Comparison of ENCODE assay signal across 1 cellular context in the genomic region with DNA sequence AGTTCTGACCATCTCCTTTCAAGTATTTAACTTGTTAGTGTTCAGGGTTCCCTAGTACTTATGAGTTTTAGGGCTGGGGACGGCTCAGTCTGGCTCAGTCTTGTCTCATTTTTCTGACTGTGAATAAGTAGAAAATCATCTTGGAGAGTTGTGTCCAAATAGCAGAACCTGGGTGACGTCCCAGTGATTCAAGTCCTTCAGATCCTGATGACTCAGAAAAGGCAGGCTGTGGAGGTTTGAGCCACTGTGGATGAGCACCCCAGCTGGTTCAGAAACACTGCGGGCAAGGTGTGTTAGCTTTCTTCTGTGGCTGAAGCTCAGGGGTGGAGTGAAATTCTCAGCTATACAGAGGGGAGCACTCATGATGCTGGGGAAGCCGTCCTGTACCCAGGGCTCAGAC.
TF ChIP-seq lines count a peak whose summit lies in the region.

No MANE protein-coding gene starts in this region.

TF ChIP-seq in SK-N-SH treated with all-trans-retinoic acid at 6 μM for 48 hours, 23 proteins besides CTCF, POLR2A, EP300 and RAD21 (continued from another document):
- TF ChIP-seq CSDC2 (CRISPR knock-in tag; IDR thresholded peaks at IDR 0.05) (no peak), TOX (CRISPR knock-in tag; IDR thresholded peaks at IDR 0.05; ENCODE audit: borderline replicate concordance) (no peak), ZNF8 (CRISPR knock-in tag; IDR thresholded peaks at IDR 0.05) (no peak), ZC3H10 (CRISPR knock-in tag; IDR thresholded peaks at IDR 0.05) (no peak), ZFP3 (CRISPR knock-in tag; IDR thresholded peaks at IDR 0.05) (no peak), ISL1 (CRISPR knock-in tag; IDR thresholded peaks at IDR 0.05) (no peak), ZFP30 (CRISPR knock-in tag; IDR thresholded peaks at IDR 0.05) (no peak), ARNTL (CRISPR knock-in tag; IDR thresholded peaks at IDR 0.05; ENCODE audit: borderline replicate concordance, low read depth) (no peak)
- TF ChIP-seq, protein P1, sequence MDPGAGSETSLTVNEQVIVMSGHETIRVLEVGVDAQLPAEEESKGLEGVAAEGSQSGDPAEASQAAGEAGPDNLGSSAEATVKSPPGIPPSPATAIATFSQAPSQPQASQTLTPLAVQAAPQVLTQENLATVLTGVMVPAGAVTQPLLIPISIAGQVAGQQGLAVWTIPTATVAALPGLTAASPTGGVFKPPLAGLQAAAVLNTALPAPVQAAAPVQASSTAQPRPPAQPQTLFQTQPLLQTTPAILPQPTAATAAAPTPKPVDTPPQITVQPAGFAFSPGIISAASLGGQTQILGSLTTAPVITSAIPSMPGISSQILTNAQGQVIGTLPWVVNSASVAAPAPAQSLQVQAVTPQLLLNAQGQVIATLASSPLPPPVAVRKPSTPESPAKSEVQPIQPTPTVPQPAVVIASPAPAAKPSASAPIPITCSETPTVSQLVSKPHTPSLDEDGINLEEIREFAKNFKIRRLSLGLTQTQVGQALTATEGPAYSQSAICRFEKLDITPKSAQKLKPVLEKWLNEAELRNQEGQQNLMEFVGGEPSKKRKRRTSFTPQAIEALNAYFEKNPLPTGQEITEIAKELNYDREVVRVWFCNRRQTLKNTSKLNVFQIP (CRISPR knock-in tag; IDR thresholded peaks at IDR 0.05; ENCODE audit: borderline replicate concordance, low read depth): no peak
